ENCODE assay signal across 1 cellular context in the genomic region with DNA sequence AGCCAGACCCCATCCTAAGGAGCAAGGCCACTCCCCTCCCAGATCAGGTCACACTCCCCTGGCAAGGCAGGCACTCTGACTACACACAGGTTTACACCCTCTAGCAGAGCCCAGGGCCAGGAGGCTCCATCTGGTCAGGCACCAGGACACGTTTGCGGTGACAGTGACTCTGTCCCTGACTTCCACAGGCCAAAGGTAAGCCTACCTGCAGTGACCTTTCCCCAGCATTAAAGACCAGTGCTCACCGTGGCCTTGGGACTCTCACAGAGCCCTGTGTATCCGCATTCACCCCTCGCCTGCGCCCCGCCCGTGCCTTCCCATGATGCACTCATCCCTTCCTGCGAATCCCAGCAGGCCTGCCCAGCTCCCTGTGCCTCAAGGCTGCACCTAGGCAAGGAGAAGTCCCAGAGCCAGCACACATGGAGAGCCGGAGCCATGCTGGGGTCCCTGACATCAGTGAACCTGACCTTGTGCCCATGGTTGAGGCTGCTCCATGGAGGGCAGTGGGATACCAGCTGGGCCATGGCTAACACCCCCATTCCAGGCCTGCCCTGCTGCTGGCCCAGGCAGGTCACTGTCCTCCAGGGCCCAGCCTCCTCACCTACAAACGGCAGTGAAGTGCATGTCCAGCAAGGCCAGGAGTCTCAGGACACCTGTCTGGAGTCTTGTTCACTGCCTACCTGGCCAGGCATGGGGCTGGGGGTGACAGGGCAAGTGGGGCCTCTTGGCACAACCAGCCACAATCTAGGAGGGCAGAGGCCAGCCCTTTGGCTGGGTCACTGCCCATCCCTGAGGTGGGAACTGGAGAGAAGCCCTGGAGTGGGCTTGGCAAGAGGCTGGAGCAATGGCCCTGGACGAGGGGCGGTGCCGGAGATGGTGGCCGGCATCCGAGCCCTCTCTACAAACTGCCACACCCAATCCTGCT.
TF ChIP-seq lines count a peak whose summit lies in the region.

No MANE protein-coding gene starts in this region.

TF ChIP-seq in HepG2, 621 proteins besides CTCF, POLR2A, EP300 and RAD21 (continued from another document and continues in another):
- TF ChIP-seq, protein P1, sequence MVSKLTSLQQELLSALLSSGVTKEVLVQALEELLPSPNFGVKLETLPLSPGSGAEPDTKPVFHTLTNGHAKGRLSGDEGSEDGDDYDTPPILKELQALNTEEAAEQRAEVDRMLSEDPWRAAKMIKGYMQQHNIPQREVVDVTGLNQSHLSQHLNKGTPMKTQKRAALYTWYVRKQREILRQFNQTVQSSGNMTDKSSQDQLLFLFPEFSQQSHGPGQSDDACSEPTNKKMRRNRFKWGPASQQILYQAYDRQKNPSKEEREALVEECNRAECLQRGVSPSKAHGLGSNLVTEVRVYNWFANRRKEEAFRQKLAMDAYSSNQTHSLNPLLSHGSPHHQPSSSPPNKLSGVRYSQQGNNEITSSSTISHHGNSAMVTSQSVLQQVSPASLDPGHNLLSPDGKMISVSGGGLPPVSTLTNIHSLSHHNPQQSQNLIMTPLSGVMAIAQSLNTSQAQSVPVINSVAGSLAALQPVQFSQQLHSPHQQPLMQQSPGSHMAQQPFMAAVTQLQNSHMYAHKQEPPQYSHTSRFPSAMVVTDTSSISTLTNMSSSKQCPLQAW (CRISPR knock-in tag; IDR thresholded peaks at IDR 0.05) = peak; percentile 78
- TF ChIP-seq TEAD3 (CRISPR knock-in tag; optimal IDR thresholded peaks at IDR 0.05; ENCODE audit: borderline replicate concordance) (peak; percentile 82), ZNF101 (CRISPR knock-in tag; IDR thresholded peaks at IDR 0.05; ENCODE audit: borderline replicate concordance, low read depth) (no peak), THYN1 (CRISPR knock-in tag; IDR thresholded peaks at IDR 0.05; ENCODE audit: borderline replicate concordance, low read depth) (no peak), TP53 (CRISPR knock-in tag; conservative IDR thresholded peaks at IDR 0.05) (0 out of 2 replicates have a peak, but pooled peaks have one; percentile 31), YEATS4 (CRISPR knock-in tag; IDR thresholded peaks at IDR 0.05; ENCODE audit: borderline replicate concordance) (peak; percentile 41; the same call in 1 of the 2 replicates), ZSCAN12 (CRISPR knock-in tag; IDR thresholded peaks at IDR 0.05) (no peak), HOXD1 (CRISPR knock-in tag; IDR thresholded peaks at IDR 0.05) (no peak), CBX5 (CRISPR knock-in tag; IDR thresholded peaks at IDR 0.05; ENCODE audit: borderline replicate concordance) (no peak), MAFF (IDR thresholded peaks at IDR 0.05; ENCODE audit: low read depth, low read length) (no peak), SP2 (CRISPR knock-in tag; IDR thresholded peaks at IDR 0.05) (no peak; the same call in 1 of the 2 replicates), HNRNPUL1 (IDR thresholded peaks at IDR 0.05; ENCODE audit: low read depth, low read length) (no peak), RXRA (CRISPR knock-in tag; IDR thresholded peaks at IDR 0.05) (peak; percentile 90), SRSF1 (optimal IDR thresholded peaks at IDR 0.05; ENCODE audit: low read depth, low read length) (no peak), DNMT3B (CRISPR knock-in tag; conservative IDR thresholded peaks at IDR 0.05) (no peak), JUNB (CRISPR knock-in tag; IDR thresholded peaks at IDR 0.05; ENCODE audit: borderline replicate concordance) (no peak), ZEB1 (IDR thresholded peaks at IDR 0.05; ENCODE audit: insufficient replicate concordance, low read depth) (peak; percentile 98), HNRNPL (IDR thresholded peaks at IDR 0.05; ENCODE audit: low read depth, low read length) (peak; percentile 70; the same call in 1 of the 2 replicates), MEF2D (CRISPR knock-in tag; IDR thresholded peaks at IDR 0.05) (peak; percentile 89; the same call in 1 of the 2 replicates), ZSCAN31 (CRISPR knock-in tag; IDR thresholded peaks at IDR 0.05; ENCODE audit: low read depth) (0 out of 2 replicates have a peak, but pooled peaks have one; percentile 37), RAD51 (IDR thresholded peaks at IDR 0.05; ENCODE audit: borderline replicate concordance) (no peak), FOXM1 (CRISPR knock-in tag; IDR thresholded peaks at IDR 0.05) (no peak), EHMT2 (IDR thresholded peaks at IDR 0.05; ENCODE audit: borderline replicate concordance, low read depth, low read length) (no peak), ZNF451 (CRISPR knock-in tag; IDR thresholded peaks at IDR 0.05) (0 out of 2 replicates have a peak, but pooled peaks have one; percentile 40), ARNT (IDR thresholded peaks at IDR 0.05) (no peak), BRD4 (CRISPR knock-in tag; IDR thresholded peaks at IDR 0.05) (peak; percentile 80), HCFC1 (IDR thresholded peaks at IDR 0.05; ENCODE audit: low read depth, low read length) (no peak), ZNF558 (CRISPR knock-in tag; IDR thresholded peaks at IDR 0.05; ENCODE audit: borderline replicate concordance) (no peak), KMT2A (CRISPR knock-in tag; IDR thresholded peaks at IDR 0.05) (no peak), HOXA3 (CRISPR knock-in tag; IDR thresholded peaks at IDR 0.05) (peak; percentile 78), PHF21A (CRISPR knock-in tag; IDR thresholded peaks at IDR 0.05) (peak; percentile 88), U2AF2 (IDR thresholded peaks at IDR 0.05; ENCODE audit: low read depth, low read length) (no peak), ZKSCAN5 (CRISPR knock-in tag; IDR thresholded peaks at IDR 0.05) (0 out of 2 replicates have a peak, but pooled peaks have one; percentile 63), ZMYM3 (CRISPR knock-in tag; IDR thresholded peaks at IDR 0.05) (peak; percentile 78), SNRNP70 (IDR thresholded peaks at IDR 0.05; ENCODE audit: low read depth, low read length) (no peak), CBFB (CRISPR knock-in tag; IDR thresholded peaks at IDR 0.05) (peak; percentile 65; the same call in 1 of the 2 replicates), PCBP1 (IDR thresholded peaks at IDR 0.05; ENCODE audit: borderline replicate concordance, low read depth, low read length) (0 out of 2 replicates have a peak, but pooled peaks have one; percentile 24), SIN3A (IDR thresholded peaks at IDR 0.05; ENCODE audit: borderline replicate concordance, low read depth, low read length) (no peak), SIN3B (IDR thresholded peaks at IDR 0.05; ENCODE audit: low read length) (no peak), IRF2 (CRISPR knock-in tag; IDR thresholded peaks at IDR 0.05) (peak; percentile 51; the same call in 1 of the 2 replicates), ARNT2 (CRISPR knock-in tag; IDR thresholded peaks at IDR 0.05; ENCODE audit: low read depth) (no peak), ZBTB3 (CRISPR knock-in tag; IDR thresholded peaks at IDR 0.05; ENCODE audit: borderline replicate concordance, low read depth) (no peak), ATF7-NPFF (CRISPR knock-in tag; IDR thresholded peaks at IDR 0.05; ENCODE audit: low read depth) (peak; percentile 78; the same call in 1 of the 2 replicates)
- TF ChIP-seq, protein P2, sequence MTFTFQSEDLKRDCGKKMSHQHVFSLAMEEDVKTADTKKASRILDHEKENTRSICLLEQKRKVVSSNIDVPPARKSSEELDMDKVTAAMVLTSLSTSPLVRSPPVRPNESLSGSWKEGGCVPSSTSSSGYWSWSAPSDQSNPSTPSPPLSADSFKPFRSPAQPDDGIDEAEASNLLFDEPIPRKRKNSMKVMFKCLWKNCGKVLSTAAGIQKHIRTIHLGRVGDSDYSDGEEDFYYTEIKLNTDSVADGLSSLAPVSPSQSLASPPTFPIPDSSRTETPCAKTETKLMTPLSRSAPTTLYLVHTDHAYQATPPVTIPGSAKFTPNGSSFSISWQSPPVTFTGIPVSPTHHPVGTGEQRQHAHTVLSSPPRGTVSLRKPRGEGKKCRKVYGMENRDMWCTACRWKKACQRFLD (CRISPR knock-in tag; IDR thresholded peaks at IDR 0.05; ENCODE audit: borderline replicate concordance) = no peak
- TF ChIP-seq, protein P3, sequence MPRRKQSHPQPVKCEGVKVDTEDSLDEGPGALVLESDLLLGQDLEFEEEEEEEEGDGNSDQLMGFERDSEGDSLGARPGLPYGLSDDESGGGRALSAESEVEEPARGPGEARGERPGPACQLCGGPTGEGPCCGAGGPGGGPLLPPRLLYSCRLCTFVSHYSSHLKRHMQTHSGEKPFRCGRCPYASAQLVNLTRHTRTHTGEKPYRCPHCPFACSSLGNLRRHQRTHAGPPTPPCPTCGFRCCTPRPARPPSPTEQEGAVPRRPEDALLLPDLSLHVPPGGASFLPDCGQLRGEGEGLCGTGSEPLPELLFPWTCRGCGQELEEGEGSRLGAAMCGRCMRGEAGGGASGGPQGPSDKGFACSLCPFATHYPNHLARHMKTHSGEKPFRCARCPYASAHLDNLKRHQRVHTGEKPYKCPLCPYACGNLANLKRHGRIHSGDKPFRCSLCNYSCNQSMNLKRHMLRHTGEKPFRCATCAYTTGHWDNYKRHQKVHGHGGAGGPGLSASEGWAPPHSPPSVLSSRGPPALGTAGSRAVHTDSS (CRISPR knock-in tag; conservative IDR thresholded peaks at IDR 0.05) = no peak
- TF ChIP-seq, protein P4, sequence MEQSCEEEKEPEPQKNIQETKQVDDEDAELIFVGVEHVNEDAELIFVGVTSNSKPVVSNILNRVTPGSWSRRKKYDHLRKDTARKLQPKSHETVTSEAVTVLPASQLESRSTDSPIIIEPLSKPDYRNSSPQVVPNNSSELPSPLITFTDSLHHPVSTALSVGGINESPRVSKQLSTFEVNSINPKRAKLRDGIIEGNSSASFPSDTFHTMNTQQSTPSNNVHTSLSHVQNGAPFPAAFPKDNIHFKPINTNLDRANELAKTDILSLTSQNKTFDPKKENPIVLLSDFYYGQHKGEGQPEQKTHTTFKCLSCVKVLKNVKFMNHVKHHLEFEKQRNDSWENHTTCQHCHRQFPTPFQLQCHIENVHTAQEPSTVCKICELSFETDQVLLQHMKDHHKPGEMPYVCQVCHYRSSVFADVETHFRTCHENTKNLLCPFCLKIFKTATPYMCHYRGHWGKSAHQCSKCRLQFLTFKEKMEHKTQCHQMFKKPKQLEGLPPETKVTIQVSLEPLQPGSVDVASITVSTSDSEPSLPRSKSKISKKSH (CRISPR knock-in tag; IDR thresholded peaks at IDR 0.05; ENCODE audit: borderline replicate concordance) = no peak; the same call in 1 of the 2 replicates
- TF ChIP-seq, protein P5, sequence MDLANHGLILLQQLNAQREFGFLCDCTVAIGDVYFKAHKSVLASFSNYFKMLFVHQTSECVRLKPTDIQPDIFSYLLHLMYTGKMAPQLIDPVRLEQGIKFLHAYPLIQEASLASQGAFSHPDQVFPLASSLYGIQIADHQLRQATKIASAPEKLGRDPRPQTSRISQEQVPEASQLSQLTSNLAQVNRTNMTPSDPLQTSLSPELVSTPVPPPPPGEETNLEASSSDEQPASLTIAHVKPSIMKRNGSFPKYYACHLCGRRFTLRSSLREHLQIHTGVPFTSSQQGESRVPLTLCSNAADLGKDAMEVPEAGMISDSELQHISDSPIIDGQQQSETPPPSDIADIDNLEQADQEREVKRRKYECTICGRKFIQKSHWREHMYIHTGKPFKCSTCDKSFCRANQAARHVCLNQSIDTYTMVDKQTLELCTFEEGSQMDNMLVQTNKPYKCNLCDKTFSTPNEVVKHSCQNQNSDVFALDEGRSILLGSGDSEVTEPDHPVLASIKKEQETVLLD (CRISPR knock-in tag; IDR thresholded peaks at IDR 0.05; ENCODE audit: low read depth) = no peak
- TF ChIP-seq, protein P6, sequence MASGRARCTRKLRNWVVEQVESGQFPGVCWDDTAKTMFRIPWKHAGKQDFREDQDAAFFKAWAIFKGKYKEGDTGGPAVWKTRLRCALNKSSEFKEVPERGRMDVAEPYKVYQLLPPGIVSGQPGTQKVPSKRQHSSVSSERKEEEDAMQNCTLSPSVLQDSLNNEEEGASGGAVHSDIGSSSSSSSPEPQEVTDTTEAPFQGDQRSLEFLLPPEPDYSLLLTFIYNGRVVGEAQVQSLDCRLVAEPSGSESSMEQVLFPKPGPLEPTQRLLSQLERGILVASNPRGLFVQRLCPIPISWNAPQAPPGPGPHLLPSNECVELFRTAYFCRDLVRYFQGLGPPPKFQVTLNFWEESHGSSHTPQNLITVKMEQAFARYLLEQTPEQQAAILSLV (CRISPR knock-in tag; IDR thresholded peaks at IDR 0.05; ENCODE audit: borderline replicate concordance) = 0 out of 2 replicates have a peak, but pooled peaks have one; percentile 19
- TF ChIP-seq, protein P7, sequence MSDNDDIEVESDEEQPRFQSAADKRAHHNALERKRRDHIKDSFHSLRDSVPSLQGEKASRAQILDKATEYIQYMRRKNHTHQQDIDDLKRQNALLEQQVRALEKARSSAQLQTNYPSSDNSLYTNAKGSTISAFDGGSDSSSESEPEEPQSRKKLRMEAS (IDR thresholded peaks at IDR 0.05) = peak; percentile 88
- TF ChIP-seq, protein P8, sequence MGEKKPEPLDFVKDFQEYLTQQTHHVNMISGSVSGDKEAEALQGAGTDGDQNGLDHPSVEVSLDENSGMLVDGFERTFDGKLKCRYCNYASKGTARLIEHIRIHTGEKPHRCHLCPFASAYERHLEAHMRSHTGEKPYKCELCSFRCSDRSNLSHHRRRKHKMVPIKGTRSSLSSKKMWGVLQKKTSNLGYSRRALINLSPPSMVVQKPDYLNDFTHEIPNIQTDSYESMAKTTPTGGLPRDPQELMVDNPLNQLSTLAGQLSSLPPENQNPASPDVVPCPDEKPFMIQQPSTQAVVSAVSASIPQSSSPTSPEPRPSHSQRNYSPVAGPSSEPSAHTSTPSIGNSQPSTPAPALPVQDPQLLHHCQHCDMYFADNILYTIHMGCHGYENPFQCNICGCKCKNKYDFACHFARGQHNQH (CRISPR knock-in tag; IDR thresholded peaks at IDR 0.05) = no peak; the same call in 1 of the 2 replicates
- TF ChIP-seq, protein P9, sequence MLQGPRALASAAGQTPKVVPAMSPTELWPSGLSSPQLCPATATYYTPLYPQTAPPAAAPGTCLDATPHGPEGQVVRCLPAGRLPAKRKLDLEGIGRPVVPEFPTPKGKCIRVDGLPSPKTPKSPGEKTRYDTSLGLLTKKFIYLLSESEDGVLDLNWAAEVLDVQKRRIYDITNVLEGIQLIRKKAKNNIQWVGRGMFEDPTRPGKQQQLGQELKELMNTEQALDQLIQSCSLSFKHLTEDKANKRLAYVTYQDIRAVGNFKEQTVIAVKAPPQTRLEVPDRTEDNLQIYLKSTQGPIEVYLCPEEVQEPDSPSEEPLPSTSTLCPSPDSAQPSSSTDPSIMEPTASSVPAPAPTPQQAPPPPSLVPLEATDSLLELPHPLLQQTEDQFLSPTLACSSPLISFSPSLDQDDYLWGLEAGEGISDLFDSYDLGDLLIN (CRISPR knock-in tag; IDR thresholded peaks at IDR 0.05; ENCODE audit: borderline replicate concordance) = peak; percentile 92; the same call in 1 of the 2 replicates
- TF ChIP-seq, protein P10, sequence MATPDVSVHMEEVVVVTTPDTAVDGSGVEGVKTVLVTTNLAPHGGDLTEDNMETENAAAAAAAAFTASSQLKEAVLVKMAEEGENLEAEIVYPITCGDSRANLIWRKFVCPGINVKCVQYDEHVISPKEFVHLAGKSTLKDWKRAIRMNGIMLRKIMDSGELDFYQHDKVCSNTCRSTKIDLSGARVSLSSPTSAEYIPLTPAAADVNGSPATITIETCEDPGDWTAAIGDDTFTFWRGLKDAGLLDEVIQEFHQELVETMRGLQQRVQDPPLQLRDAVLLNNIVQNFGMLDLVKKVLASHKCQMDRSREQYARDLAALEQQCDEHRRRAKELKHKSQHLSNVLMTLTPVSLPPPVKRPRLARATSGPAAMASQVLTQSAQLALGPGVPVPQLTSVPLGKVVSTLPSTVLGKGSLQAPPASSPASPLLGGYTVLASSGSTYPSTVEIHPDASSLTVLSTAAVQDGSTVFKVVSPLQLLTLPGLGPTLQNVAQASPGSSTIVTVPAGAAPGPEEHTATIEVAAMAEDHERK (CRISPR knock-in tag; IDR thresholded peaks at IDR 0.05; ENCODE audit: low read depth) = no peak
